27 cellular contexts compared by ENCODE assay signal in genomic region chr18:1371724-1372123, GRCh38.
"Had no signal": no experiment of that assay in that cellular context is flagged by ENCODE, and none has a peak within 500 bp of the region (broad histone marks: within the 10 kb centered on the region; RNA-seq: fewer than 3 reads in every experiment).

No MANE protein-coding gene starts in this region.

- DNase-seq: Kasumi-1; MM.1S; NCI-H1092 treated with DMSO at 0.1 percent for 48 hours; NCI-H1436; NCI-H187; NCI-H2029; NCI-H2081 treated with DMSO at 0.1 percent for 48 hours; NCI-H2171; NCI-H226; NCI-H446; NCI-H510A; NCI-H524 treated with DMSO at 0.1 percent for 48 hours; NCI-H69; NCI-H774; NK-92 treated with Interleukin-12 subunit alpha and Interleukin-12 subunit beta, amount 100 ng/mL, for 24 hours; OCI-M1; PC-9; Peyer's patch; SHP77 treated with DMSO at 0.1 percent for 48 hours; SJCRH30; T-helper 1 cell had no signal

- ATAC-seq: K562, Right ventricle myocardium inferior, SK-N-SH treated with all-trans-retinoic acid at 6 μM for 48 hours had no signal

- H3K9ac ChIP-seq: KMS-11 had no signal

- H3K27me3 ChIP-seq: Peyer's patch, SJCRH30 had no signal

- H3K4me1 ChIP-seq: Peyer's patch, SJCRH30 had no signal

- FAIRE-seq: HTR-8/SVneo, K562 had no signal

- H2AFZ ChIP-seq: PC-9 had no signal

- H3K4me3 ChIP-seq: K562, PC-9, Peyer's patch, SJCRH30 had no signal

- H3K4me2 ChIP-seq: PC-9 had no signal

- H3K9me3 ChIP-seq: SJCRH30 had no signal

- H3K36me3 ChIP-seq: Peyer's patch, SJCRH30 had no signal

- H3K27ac ChIP-seq: HL-60, KMS-11, PC-9, Peyer's patch, SJCRH30 had no signal
